1 cellular context compared by ENCODE assay signal in the genomic region with DNA sequence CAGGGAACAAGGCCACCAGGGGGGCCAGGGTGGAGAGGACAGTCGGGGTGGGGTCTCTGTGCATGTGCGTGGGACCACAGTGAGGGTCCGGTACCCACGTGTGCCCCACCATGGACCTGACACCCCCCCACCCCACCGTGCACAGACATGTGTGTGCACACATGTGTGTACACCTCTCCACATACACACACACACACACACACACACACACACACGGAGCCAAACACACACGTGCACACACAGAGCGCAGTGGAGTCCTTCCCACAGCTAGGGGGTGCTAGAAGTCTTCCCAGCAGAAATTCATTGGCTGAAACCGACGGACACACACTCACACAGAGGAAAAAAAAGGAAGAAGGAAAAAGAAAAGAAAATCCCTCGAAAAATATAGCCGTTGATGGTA.
A peak's percentile ranks its signal among the peaks of the same experiment; 100 is the strongest.
TF ChIP-seq lines count a peak whose summit lies in the region.

No MANE protein-coding gene starts in this region.

TF ChIP-seq in K562, 482 proteins besides CTCF, POLR2A, EP300 and RAD21 (continued from another document and continues in another):
- TF ChIP-seq SMC3 (conservative IDR thresholded peaks at IDR 0.05; ENCODE audit: insufficient read depth, low read depth, low read length) (peak; percentile 89), MEF2D (tag; conservative IDR thresholded peaks at IDR 0.05; ENCODE audit: low read depth) (no peak), ZNF24 (IDR thresholded peaks at IDR 0.05) (peak; percentile 39; the same call in 1 of the 2 replicates), SMARCA4 (IDR thresholded peaks at IDR 0.05) (no peak), PTRF (tag; IDR thresholded peaks at IDR 0.05) (no peak), ZNF133 (CRISPR knock-in tag; IDR thresholded peaks at IDR 0.05) (no peak), JUND (IDR thresholded peaks at IDR 0.05; ENCODE audit: borderline replicate concordance, low read depth, low read length) (peak; percentile 44; the same call in 1 of the 2 replicates), JUND (tag; IDR thresholded peaks at IDR 0.05; ENCODE audit: borderline replicate concordance, low read depth, low read length) (no peak), YY1 (IDR thresholded peaks at IDR 0.05; ENCODE audit: borderline replicate concordance in 1 of 3, control insufficient read depth in 1 of 3, extremely low read depth in 1 of 3, insufficient read depth in 3 of 3, insufficient read length in 1 of 3, insufficient replicate concordance in 2 of 3, low read depth in 1 of 3, low read length in 2 of 3) (peak in 1 of 3 experiments; percentile 36), ILF3 (IDR thresholded peaks at IDR 0.05; ENCODE audit: borderline replicate concordance) (no peak), ZNF668 (CRISPR knock-in tag; IDR thresholded peaks at IDR 0.05) (no peak), TSC22D4 (tag; IDR thresholded peaks at IDR 0.05) (no peak), ZFP36 (IDR thresholded peaks at IDR 0.05; ENCODE audit: low read depth, low read length, partially characterized antibody) (no peak), ELF4 (CRISPR knock-in tag; IDR thresholded peaks at IDR 0.05) (no peak), ESRRB (CRISPR knock-in tag; IDR thresholded peaks at IDR 0.05; ENCODE audit: borderline replicate concordance) (no peak), ZNF143 (CRISPR knock-in tag; IDR thresholded peaks at IDR 0.05) (no peak), MYBL2 (IDR thresholded peaks at IDR 0.05; ENCODE audit: low read depth) (no peak), MYBL2 (CRISPR knock-in tag; IDR thresholded peaks at IDR 0.05; ENCODE audit: borderline replicate concordance) (no peak), BMI1 (IDR thresholded peaks at IDR 0.05; ENCODE audit: low read length) (no peak), TAF15 (IDR thresholded peaks at IDR 0.05; ENCODE audit: low read depth, low read length) (no peak), CBX8 (IDR thresholded peaks at IDR 0.05; ENCODE audit: borderline replicate concordance, extremely low read depth, low read depth, low read length, poor library complexity, severe bottlenecking) (no peak), MTA3 (IDR thresholded peaks at IDR 0.05; ENCODE audit: borderline replicate concordance) (no peak), ZNF561 (CRISPR knock-in tag; conservative IDR thresholded peaks at IDR 0.05) (no peak), TBL1XR1 (IDR thresholded peaks at IDR 0.05; ENCODE audit: low read length in 2 of 2) (no peak), KLF1 (tag; IDR thresholded peaks at IDR 0.05) (no peak), POU5F1 (IDR thresholded peaks at IDR 0.05; ENCODE audit: borderline replicate concordance, low read depth, low read length, partially characterized antibody) (no peak), POLR2AphosphoS2 (IDR thresholded peaks at IDR 0.05; ENCODE audit: low read length) (no peak), ZNF146 (CRISPR knock-in tag; IDR thresholded peaks at IDR 0.05; ENCODE audit: unreplicated experiment) (no peak), EP400 (IDR thresholded peaks at IDR 0.05) (no peak), ZFPM2 (CRISPR knock-in tag; IDR thresholded peaks at IDR 0.05) (no peak), TCF7 (IDR thresholded peaks at IDR 0.05; ENCODE audit: borderline replicate concordance) (no peak), DDX20 (tag; IDR thresholded peaks at IDR 0.05; ENCODE audit: low read depth) (no peak), HLTF (IDR thresholded peaks at IDR 0.05) (peak; percentile 55; the same call in 1 of the 2 replicates)
- TF ChIP-seq, protein P1, sequence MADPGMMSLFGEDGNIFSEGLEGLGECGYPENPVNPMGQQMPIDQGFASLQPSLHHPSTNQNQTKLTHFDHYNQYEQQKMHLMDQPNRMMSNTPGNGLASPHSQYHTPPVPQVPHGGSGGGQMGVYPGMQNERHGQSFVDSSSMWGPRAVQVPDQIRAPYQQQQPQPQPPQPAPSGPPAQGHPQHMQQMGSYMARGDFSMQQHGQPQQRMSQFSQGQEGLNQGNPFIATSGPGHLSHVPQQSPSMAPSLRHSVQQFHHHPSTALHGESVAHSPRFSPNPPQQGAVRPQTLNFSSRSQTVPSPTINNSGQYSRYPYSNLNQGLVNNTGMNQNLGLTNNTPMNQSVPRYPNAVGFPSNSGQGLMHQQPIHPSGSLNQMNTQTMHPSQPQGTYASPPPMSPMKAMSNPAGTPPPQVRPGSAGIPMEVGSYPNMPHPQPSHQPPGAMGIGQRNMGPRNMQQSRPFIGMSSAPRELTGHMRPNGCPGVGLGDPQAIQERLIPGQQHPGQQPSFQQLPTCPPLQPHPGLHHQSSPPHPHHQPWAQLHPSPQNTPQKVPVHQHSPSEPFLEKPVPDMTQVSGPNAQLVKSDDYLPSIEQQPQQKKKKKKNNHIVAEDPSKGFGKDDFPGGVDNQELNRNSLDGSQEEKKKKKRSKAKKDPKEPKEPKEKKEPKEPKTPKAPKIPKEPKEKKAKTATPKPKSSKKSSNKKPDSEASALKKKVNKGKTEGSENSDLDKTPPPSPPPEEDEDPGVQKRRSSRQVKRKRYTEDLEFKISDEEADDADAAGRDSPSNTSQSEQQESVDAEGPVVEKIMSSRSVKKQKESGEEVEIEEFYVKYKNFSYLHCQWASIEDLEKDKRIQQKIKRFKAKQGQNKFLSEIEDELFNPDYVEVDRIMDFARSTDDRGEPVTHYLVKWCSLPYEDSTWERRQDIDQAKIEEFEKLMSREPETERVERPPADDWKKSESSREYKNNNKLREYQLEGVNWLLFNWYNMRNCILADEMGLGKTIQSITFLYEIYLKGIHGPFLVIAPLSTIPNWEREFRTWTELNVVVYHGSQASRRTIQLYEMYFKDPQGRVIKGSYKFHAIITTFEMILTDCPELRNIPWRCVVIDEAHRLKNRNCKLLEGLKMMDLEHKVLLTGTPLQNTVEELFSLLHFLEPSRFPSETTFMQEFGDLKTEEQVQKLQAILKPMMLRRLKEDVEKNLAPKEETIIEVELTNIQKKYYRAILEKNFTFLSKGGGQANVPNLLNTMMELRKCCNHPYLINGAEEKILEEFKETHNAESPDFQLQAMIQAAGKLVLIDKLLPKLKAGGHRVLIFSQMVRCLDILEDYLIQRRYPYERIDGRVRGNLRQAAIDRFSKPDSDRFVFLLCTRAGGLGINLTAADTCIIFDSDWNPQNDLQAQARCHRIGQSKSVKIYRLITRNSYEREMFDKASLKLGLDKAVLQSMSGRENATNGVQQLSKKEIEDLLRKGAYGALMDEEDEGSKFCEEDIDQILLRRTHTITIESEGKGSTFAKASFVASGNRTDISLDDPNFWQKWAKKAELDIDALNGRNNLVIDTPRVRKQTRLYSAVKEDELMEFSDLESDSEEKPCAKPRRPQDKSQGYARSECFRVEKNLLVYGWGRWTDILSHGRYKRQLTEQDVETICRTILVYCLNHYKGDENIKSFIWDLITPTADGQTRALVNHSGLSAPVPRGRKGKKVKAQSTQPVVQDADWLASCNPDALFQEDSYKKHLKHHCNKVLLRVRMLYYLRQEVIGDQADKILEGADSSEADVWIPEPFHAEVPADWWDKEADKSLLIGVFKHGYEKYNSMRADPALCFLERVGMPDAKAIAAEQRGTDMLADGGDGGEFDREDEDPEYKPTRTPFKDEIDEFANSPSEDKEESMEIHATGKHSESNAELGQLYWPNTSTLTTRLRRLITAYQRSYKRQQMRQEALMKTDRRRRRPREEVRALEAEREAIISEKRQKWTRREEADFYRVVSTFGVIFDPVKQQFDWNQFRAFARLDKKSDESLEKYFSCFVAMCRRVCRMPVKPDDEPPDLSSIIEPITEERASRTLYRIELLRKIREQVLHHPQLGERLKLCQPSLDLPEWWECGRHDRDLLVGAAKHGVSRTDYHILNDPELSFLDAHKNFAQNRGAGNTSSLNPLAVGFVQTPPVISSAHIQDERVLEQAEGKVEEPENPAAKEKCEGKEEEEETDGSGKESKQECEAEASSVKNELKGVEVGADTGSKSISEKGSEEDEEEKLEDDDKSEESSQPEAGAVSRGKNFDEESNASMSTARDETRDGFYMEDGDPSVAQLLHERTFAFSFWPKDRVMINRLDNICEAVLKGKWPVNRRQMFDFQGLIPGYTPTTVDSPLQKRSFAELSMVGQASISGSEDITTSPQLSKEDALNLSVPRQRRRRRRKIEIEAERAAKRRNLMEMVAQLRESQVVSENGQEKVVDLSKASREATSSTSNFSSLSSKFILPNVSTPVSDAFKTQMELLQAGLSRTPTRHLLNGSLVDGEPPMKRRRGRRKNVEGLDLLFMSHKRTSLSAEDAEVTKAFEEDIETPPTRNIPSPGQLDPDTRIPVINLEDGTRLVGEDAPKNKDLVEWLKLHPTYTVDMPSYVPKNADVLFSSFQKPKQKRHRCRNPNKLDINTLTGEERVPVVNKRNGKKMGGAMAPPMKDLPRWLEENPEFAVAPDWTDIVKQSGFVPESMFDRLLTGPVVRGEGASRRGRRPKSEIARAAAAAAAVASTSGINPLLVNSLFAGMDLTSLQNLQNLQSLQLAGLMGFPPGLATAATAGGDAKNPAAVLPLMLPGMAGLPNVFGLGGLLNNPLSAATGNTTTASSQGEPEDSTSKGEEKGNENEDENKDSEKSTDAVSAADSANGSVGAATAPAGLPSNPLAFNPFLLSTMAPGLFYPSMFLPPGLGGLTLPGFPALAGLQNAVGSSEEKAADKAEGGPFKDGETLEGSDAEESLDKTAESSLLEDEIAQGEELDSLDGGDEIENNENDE (IDR thresholded peaks at IDR 0.05; ENCODE audit: low read depth, low read length), result no peak
- TF ChIP-seq, protein P2, sequence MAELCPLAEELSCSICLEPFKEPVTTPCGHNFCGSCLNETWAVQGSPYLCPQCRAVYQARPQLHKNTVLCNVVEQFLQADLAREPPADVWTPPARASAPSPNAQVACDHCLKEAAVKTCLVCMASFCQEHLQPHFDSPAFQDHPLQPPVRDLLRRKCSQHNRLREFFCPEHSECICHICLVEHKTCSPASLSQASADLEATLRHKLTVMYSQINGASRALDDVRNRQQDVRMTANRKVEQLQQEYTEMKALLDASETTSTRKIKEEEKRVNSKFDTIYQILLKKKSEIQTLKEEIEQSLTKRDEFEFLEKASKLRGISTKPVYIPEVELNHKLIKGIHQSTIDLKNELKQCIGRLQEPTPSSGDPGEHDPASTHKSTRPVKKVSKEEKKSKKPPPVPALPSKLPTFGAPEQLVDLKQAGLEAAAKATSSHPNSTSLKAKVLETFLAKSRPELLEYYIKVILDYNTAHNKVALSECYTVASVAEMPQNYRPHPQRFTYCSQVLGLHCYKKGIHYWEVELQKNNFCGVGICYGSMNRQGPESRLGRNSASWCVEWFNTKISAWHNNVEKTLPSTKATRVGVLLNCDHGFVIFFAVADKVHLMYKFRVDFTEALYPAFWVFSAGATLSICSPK (IDR thresholded peaks at IDR 0.05; ENCODE audit: borderline replicate concordance), result no peak
- TF ChIP-seq, protein P3, sequence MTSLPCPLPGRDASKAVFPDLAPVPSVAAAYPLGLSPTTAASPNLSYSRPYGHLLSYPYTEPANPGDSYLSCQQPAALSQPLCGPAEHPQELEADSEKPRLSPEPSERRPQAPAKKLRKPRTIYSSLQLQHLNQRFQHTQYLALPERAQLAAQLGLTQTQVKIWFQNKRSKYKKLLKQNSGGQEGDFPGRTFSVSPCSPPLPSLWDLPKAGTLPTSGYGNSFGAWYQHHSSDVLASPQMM (CRISPR knock-in tag; IDR thresholded peaks at IDR 0.05), result no peak
- TF ChIP-seq, protein P4, sequence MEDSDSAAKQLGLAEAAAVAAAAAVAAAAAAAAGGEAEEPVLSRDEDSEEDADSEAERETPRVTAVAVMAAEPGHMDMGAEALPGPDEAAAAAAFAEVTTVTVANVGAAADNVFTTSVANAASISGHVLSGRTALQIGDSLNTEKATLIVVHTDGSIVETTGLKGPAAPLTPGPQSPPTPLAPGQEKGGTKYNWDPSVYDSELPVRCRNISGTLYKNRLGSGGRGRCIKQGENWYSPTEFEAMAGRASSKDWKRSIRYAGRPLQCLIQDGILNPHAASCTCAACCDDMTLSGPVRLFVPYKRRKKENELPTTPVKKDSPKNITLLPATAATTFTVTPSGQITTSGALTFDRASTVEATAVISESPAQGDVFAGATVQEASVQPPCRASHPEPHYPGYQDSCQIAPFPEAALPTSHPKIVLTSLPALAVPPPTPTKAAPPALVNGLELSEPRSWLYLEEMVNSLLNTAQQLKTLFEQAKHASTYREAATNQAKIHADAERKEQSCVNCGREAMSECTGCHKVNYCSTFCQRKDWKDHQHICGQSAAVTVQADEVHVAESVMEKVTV (CRISPR knock-in tag; IDR thresholded peaks at IDR 0.05), result peak; percentile 89
- TF ChIP-seq, protein P5, sequence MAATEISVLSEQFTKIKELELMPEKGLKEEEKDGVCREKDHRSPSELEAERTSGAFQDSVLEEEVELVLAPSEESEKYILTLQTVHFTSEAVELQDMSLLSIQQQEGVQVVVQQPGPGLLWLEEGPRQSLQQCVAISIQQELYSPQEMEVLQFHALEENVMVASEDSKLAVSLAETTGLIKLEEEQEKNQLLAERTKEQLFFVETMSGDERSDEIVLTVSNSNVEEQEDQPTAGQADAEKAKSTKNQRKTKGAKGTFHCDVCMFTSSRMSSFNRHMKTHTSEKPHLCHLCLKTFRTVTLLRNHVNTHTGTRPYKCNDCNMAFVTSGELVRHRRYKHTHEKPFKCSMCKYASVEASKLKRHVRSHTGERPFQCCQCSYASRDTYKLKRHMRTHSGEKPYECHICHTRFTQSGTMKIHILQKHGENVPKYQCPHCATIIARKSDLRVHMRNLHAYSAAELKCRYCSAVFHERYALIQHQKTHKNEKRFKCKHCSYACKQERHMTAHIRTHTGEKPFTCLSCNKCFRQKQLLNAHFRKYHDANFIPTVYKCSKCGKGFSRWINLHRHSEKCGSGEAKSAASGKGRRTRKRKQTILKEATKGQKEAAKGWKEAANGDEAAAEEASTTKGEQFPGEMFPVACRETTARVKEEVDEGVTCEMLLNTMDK (IDR thresholded peaks at IDR 0.05; ENCODE audit: borderline replicate concordance, insufficient read depth, low read depth, low read length, poor library complexity, severe bottlenecking), result no peak
- TF ChIP-seq, protein P6, sequence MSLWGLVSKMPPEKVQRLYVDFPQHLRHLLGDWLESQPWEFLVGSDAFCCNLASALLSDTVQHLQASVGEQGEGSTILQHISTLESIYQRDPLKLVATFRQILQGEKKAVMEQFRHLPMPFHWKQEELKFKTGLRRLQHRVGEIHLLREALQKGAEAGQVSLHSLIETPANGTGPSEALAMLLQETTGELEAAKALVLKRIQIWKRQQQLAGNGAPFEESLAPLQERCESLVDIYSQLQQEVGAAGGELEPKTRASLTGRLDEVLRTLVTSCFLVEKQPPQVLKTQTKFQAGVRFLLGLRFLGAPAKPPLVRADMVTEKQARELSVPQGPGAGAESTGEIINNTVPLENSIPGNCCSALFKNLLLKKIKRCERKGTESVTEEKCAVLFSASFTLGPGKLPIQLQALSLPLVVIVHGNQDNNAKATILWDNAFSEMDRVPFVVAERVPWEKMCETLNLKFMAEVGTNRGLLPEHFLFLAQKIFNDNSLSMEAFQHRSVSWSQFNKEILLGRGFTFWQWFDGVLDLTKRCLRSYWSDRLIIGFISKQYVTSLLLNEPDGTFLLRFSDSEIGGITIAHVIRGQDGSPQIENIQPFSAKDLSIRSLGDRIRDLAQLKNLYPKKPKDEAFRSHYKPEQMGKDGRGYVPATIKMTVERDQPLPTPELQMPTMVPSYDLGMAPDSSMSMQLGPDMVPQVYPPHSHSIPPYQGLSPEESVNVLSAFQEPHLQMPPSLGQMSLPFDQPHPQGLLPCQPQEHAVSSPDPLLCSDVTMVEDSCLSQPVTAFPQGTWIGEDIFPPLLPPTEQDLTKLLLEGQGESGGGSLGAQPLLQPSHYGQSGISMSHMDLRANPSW (CRISPR knock-in tag; IDR thresholded peaks at IDR 0.05), result no peak
- TF ChIP-seq, protein P7, sequence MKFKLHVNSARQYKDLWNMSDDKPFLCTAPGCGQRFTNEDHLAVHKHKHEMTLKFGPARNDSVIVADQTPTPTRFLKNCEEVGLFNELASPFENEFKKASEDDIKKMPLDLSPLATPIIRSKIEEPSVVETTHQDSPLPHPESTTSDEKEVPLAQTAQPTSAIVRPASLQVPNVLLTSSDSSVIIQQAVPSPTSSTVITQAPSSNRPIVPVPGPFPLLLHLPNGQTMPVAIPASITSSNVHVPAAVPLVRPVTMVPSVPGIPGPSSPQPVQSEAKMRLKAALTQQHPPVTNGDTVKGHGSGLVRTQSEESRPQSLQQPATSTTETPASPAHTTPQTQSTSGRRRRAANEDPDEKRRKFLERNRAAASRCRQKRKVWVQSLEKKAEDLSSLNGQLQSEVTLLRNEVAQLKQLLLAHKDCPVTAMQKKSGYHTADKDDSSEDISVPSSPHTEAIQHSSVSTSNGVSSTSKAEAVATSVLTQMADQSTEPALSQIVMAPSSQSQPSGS (CRISPR knock-in tag; IDR thresholded peaks at IDR 0.05), result no peak
